Comparison of ENCODE assay signal across 36 cellular contexts in genomic region chr4:88478247-88478646, GRCh38. TPM values are rescaled to one million over a fixed set of nuclear protein-coding genes. Genes with fewer than 3 reads are reported as not detected.
DNase-seq lines count a peak whose midpoint lies in the region; ATAC-seq, FAIRE-seq and TF ChIP-seq lines count a peak whose summit lies in the region.
"Had no signal": no experiment of that assay in that cellular context is flagged by ENCODE, and none has a peak within 500 bp of the region (broad histone marks: within the 10 kb centered on the region; RNA-seq: fewer than 3 reads in every experiment).

No MANE protein-coding gene starts in this region.

- TF ChIP-seq EP300 in HepG2 (IDR thresholded peaks at IDR 0.05; ENCODE audit: low read depth in 2 of 2, low read length in 2 of 2) (no peak), HepG2 (CRISPR knock-in tag; IDR thresholded peaks at IDR 0.05; ENCODE audit: borderline replicate concordance) (no peak)

- H3K4me3 ChIP-seq in HepG2 (replicated peaks in 1 of 3; ENCODE audit: insufficient read depth in 1 of 3, low read depth in 2 of 3, low read length in 3 of 3), result peak overlapping the region in 1 of 3 experiments; percentile 23; a peak in 1 of 6 replicates
- H3K4me3 ChIP-seq in right lobe of liver, result no peak overlapping the region
- no peak overlapping the region for H3K4me3 ChIP-seq in astrocyte (ENCODE audit: insufficient read depth, low read depth, low read length)
- H3K4me3 ChIP-seq: A549; BLaER1; BLaER1 treated with 17β-estradiol and CSF1 and Interleukin-3, amounts not matched to agents 10 nM and 100 nM had no signal

- in situ Hi-C loops in HepG2 (cut with HindIII; ENCODE audit: extremely low pct_ligation_motif_present, low pct_unique_long_range_greater_than_20kb), result no loop called here

- DNase-seq in activated CD8-positive, alpha-beta memory T cell treated with anti-CD3 and anti-CD28 coated beads, Interleukin-2, amount 10 ng/mL, durations not matched to agents 7 days and 5 days, result no peak
- no peak for DNase-seq in activated CD8-positive, alpha-beta memory T cell treated with anti-CD3 and anti-CD28 coated beads, Interleukin-2, amount 50 U/mL, for 4 hours
- peak; percentile 43 for DNase-seq in HepG2 (ENCODE audit: low spot score)
- DNase-seq in right lobe of liver, result no peak
- no peak for DNase-seq in astrocyte (ENCODE audit: low read depth)
- no peak for DNase-seq in sciatic nerve (ENCODE audit: low spot score)
- no peak for DNase-seq in activated effector memory CD4-positive, alpha-beta T cell treated with anti-CD3 and anti-CD28 coated beads, Interleukin-2, amount 50 U/mL, for 16 hours
- DNase-seq: 8988T; ACHN; AML-193; BE2C; C1 segment of cervical spinal cord; Caco-2; Calu3; CD4-positive, alpha-beta memory T cell; CD4-positive, alpha-beta T cell; CD4-positive, CD25-positive, alpha-beta regulatory T cell; CD8-positive, alpha-beta memory T cell; CD8-positive, alpha-beta T cell; COR-L47; DMS 273 treated with DMSO at 0.1 percent for 48 hours; DMS153; DMS53; DMS79; DMS79 treated with DMSO at 0.1 percent for 48 hours; DND-41; EL had no signal

- H3K4me3 Mint-ChIP-seq in activated CD8-positive, alpha-beta memory T cell treated with anti-CD3 and anti-CD28 coated beads, Interleukin-2, amount 10 ng/mL, durations not matched to agents 7 days and 5 days, result no peak overlapping the region
- H3K4me3 Mint-ChIP-seq in astrocyte (ENCODE audit: unreplicated experiment), result peak overlapping the region; percentile 34
- H3K4me3 Mint-ChIP-seq: B cell; CD14-positive monocyte; CD4-positive, alpha-beta memory T cell; CD4-positive, alpha-beta T cell; CD4-positive, CD25-positive, alpha-beta regulatory T cell; CD8-positive, alpha-beta memory T cell; CD8-positive, alpha-beta T cell had no signal

- 0 out of 5 replicates have a peak, but pooled peaks cover 0 to 2% of the 10 kb centered on the region in 2 experiments for H3K27me3 ChIP-seq in HepG2 (ENCODE audit: control insufficient read depth in 1 of 2, insufficient read depth in 2 of 2, low read length in 2 of 2)
- H3K27me3 ChIP-seq in right lobe of liver, result no peaks in the 10 kb centered on the region
- no peaks in the 10 kb centered on the region for H3K27me3 ChIP-seq in astrocyte (ENCODE audit: insufficient read depth, low read length)
- H3K27me3 ChIP-seq: BLaER1; BLaER1 treated with 17β-estradiol and CSF1 and Interleukin-3, amounts not matched to agents 10 nM and 100 nM had no signal

- no peak for TF ChIP-seq RAD21 in HepG2 (CRISPR knock-in tag; IDR thresholded peaks at IDR 0.05)

- no peak for FAIRE-seq in HepG2 (lab: Jason Lieb, UNC)
- peak; percentile 37 for FAIRE-seq in G401.6 (lab: Jason Lieb, UNC)
- no peak for FAIRE-seq in astrocyte (lab: Jason Lieb, UNC)
- FAIRE-seq: A549, D721Med had no signal

- H3K9me3 ChIP-seq in HepG2 (ENCODE audit: low read length), result no peaks in the 10 kb centered on the region
- H3K9me3 ChIP-seq in right lobe of liver, result no peaks in the 10 kb centered on the region
- no peaks in the 10 kb centered on the region for H3K9me3 ChIP-seq in astrocyte (ENCODE audit: insufficient read depth, low read depth, low read length)
- H3K9me3 ChIP-seq: A549, BE2C, BLaER1, Caco-2 had no signal

- H4K20me1 ChIP-seq in HepG2 (ENCODE audit: insufficient read depth, low read length) (no peaks in the 10 kb centered on the region), astrocyte (ENCODE audit: insufficient read depth, low read length) (no peaks in the 10 kb centered on the region)
- H4K20me1 ChIP-seq: BLaER1; BLaER1 treated with 17β-estradiol and CSF1 and Interleukin-3, amounts not matched to agents 10 nM and 100 nM had no signal

- TF ChIP-seq CTCF in HepG2 (CRISPR knock-in tag; IDR thresholded peaks at IDR 0.05), result no peak
- no peak for TF ChIP-seq CTCF in right lobe of liver (IDR thresholded peaks at IDR 0.05)
- TF ChIP-seq CTCF in astrocyte (IDR thresholded peaks at IDR 0.05; ENCODE audit: insufficient read depth, low read depth, low read length), result no peak

- CTCF ChIA-PET in activated CD8-positive, alpha-beta memory T cell treated with anti-CD3 and anti-CD28 coated beads, Interleukin-2, amount 10 ng/mL, durations not matched to agents 7 days and 5 days (lab: Charles Lee), result no interaction called here
- CTCF ChIA-PET in HepG2 (lab: Yijun Ruan, JAX; ENCODE audit: low intra/inter-chr PET ratio, low total read pairs), result no interaction called here

- H3K79me2 ChIP-seq in HepG2 (ENCODE audit: insufficient read depth, low read length) (no peaks in the 10 kb centered on the region), astrocyte (ENCODE audit: insufficient read depth, low read length) (no peaks in the 10 kb centered on the region)

- H3K9ac ChIP-seq in HepG2 (ENCODE audit: insufficient read depth, low read depth, low read length), result no peak overlapping the region
- H3K9ac ChIP-seq in astrocyte (ENCODE audit: low read length), result no peak overlapping the region
- H3K9ac ChIP-seq: BLaER1; BLaER1 treated with 17β-estradiol and CSF1 and Interleukin-3, amounts not matched to agents 10 nM and 100 nM had no signal

- peak overlapping the region; percentile 55 for H3K4me2 ChIP-seq in HepG2 (ENCODE audit: low read depth, low read length)
- H3K4me2 ChIP-seq in astrocyte (ENCODE audit: low read length), result no peak overlapping the region
- H3K4me2 ChIP-seq: A549; BLaER1; BLaER1 treated with 17β-estradiol and CSF1 and Interleukin-3, amounts not matched to agents 10 nM and 100 nM had no signal

- no peak overlapping the region for H2AFZ ChIP-seq in HepG2 (ENCODE audit: low read length)
- H2AFZ ChIP-seq in astrocyte (ENCODE audit: low read depth, low read length), result no peak overlapping the region

- POLR2A ChIA-PET in HepG2 (lab: Yijun Ruan, JAX), result no interaction called here

- H3K27ac ChIP-seq in HepG2 (ENCODE audit: extremely low read length, insufficient read depth, low read length) (no peak overlapping the region), right lobe of liver (no peak overlapping the region), astrocyte (ENCODE audit: low read depth, low read length) (no peak overlapping the region)
- H3K27ac ChIP-seq: 22Rv1; A549; BLaER1; BLaER1 treated with 17β-estradiol and CSF1 and Interleukin-3, amounts not matched to agents 10 nM and 100 nM; C4-2B had no signal

- peaks cover 65% of the 10 kb centered on the region for H3K36me3 Mint-ChIP-seq in activated CD8-positive, alpha-beta memory T cell treated with anti-CD3 and anti-CD28 coated beads, Interleukin-2, amount 10 ng/mL, durations not matched to agents 7 days and 5 days
- H3K36me3 Mint-ChIP-seq in astrocyte (ENCODE audit: low read depth, unreplicated experiment), result no peaks in the 10 kb centered on the region

- intact Hi-C loops in HepG2 (cut with micrococcal nuclease; ENCODE audit: unreplicated experiment) (no loop called here), right lobe of liver (cut with DNase I) (no loop called here), sciatic nerve (cut with DNase I) (no loop called here)

- under 1% methylated on average over 2 of the region's 2 CpGs for WGBS in HepG2 (ENCODE audit: low lambda C conversion rate)
- 73% methylated on average over 2 of the region's 2 CpGs for WGBS in right lobe of liver (ENCODE audit: insufficient coverage, low coverage, low lambda C conversion rate, missing lambda C conversion rate)

- no peaks in the 10 kb centered on the region for H3K36me3 ChIP-seq in HepG2 (replicated peaks in 1 of 2; ENCODE audit: control insufficient read depth in 1 of 2, insufficient read depth in 2 of 2, low read length in 2 of 2)
- no peaks in the 10 kb centered on the region for H3K36me3 ChIP-seq in right lobe of liver
- no peaks in the 10 kb centered on the region for H3K36me3 ChIP-seq in astrocyte (ENCODE audit: insufficient read depth, low read length)
- H3K36me3 ChIP-seq: BE2C had no signal

- H3K27ac Mint-ChIP-seq in activated CD8-positive, alpha-beta memory T cell treated with anti-CD3 and anti-CD28 coated beads, Interleukin-2, amount 10 ng/mL, durations not matched to agents 7 days and 5 days, result peak overlapping the region; percentile 68
- no peak overlapping the region for H3K27ac Mint-ChIP-seq in astrocyte (ENCODE audit: unreplicated experiment)
- H3K27ac Mint-ChIP-seq: B cell; CD4-positive, alpha-beta T cell; CD8-positive, alpha-beta memory T cell; CD8-positive, alpha-beta T cell had no signal

- BruUV-seq in HepG2 (replicated peaks; lab: Mats Ljungman, UMichigan), result no TSS peak

- H3K27me3 Mint-ChIP-seq in activated CD8-positive, alpha-beta memory T cell treated with anti-CD3 and anti-CD28 coated beads, Interleukin-2, amount 10 ng/mL, durations not matched to agents 7 days and 5 days, result no peaks in the 10 kb centered on the region
- H3K27me3 Mint-ChIP-seq in astrocyte (ENCODE audit: low read depth, unreplicated experiment), result no peaks in the 10 kb centered on the region
- H3K27me3 Mint-ChIP-seq: B cell; CD4-positive, alpha-beta memory T cell; CD4-positive, alpha-beta T cell; CD4-positive, CD25-positive, alpha-beta regulatory T cell; CD8-positive, alpha-beta memory T cell had no signal

- ATAC-seq in activated CD8-positive, alpha-beta memory T cell treated with anti-CD3 and anti-CD28 coated beads, Interleukin-2, amount 10 ng/mL, durations not matched to agents 7 days and 5 days, result no peak
- ATAC-seq in HepG2 (no peak), right lobe of liver (no peak), sciatic nerve (no peak)
- ATAC-seq: A549; CD8-positive, alpha-beta T cell had no signal

- TF ChIP-seq POLR2A in HepG2 (IDR thresholded peaks at IDR 0.05; ENCODE audit: insufficient read depth in 1 of 2, low read depth in 2 of 2, low read length in 2 of 2) (no peak), right lobe of liver (IDR thresholded peaks at IDR 0.05) (no peak)

- peaks cover 19% of the 10 kb centered on the region for H3K4me1 ChIP-seq in HepG2 (ENCODE audit: insufficient read depth, low read length)
- no peaks in the 10 kb centered on the region for H3K4me1 ChIP-seq in right lobe of liver
- no peaks in the 10 kb centered on the region for H3K4me1 ChIP-seq in astrocyte (ENCODE audit: insufficient read depth, low read length)
- H3K4me1 ChIP-seq: A549, BE2C, BLaER1 had no signal

- no peaks in the 10 kb centered on the region for H3K9me3 Mint-ChIP-seq in activated CD8-positive, alpha-beta memory T cell treated with anti-CD3 and anti-CD28 coated beads, Interleukin-2, amount 10 ng/mL, durations not matched to agents 7 days and 5 days (ENCODE audit: low read depth)
- H3K9me3 Mint-ChIP-seq in astrocyte (ENCODE audit: unreplicated experiment), result no peaks in the 10 kb centered on the region
- H3K9me3 Mint-ChIP-seq: CD4-positive, alpha-beta memory T cell; CD4-positive, alpha-beta T cell; CD4-positive, CD25-positive, alpha-beta regulatory T cell; CD8-positive, alpha-beta memory T cell; CD8-positive, alpha-beta T cell had no signal

- peaks cover 1% of the 10 kb centered on the region for H3K4me1 Mint-ChIP-seq in activated CD8-positive, alpha-beta memory T cell treated with anti-CD3 and anti-CD28 coated beads, Interleukin-2, amount 10 ng/mL, durations not matched to agents 7 days and 5 days
- H3K4me1 Mint-ChIP-seq in astrocyte (ENCODE audit: low read depth, unreplicated experiment), result peaks cover 7% of the 10 kb centered on the region
- H3K4me1 Mint-ChIP-seq: B cell; CD8-positive, alpha-beta memory T cell had no signal

RNA-seq across cellular contexts. Expression of gene HERC5, which starts 21.3 kb away (rescaled TPM):
- 100 to 1,000 TPM in 1 of 2 experiments, 10 to 100 TPM in 1; 69.6 to 118 TPM for total RNA-seq in activated CD8-positive, alpha-beta memory T cell treated with anti-CD3 and anti-CD28 coated beads, Interleukin-2, amount 10 ng/mL, durations not matched to agents 7 days and 5 days
- total RNA-seq in HepG2 (2016; rRNA removed; fragmentation: Illumina TruSeq; extraction: Trizol) (0.29 and 0.33 TPM in 2 replicates), right lobe of liver (1 to 10 TPM; 1.5 to 5.8 (median 1.8) TPM), astrocyte (23.0 and 27.3 TPM in 2 replicates), sciatic nerve (8.0 TPM)
- total RNA-seq in HepG2 (2016; cell fraction: cytosol; rRNA removed; fragmentation: Illumina TruSeq; extraction: Trizol; ENCODE audit: low read depth), result not detected in 2 replicates
- 0.35 and 0.39 TPM in 2 replicates for total RNA-seq in HepG2 (2016; cell fraction: insoluble cytoplasmic fraction; rRNA removed; fragmentation: Illumina TruSeq; extraction: Trizol)
- 0.10 and 0.12 TPM in 2 replicates for total RNA-seq in HepG2 (2016; cell fraction: membrane; rRNA removed; fragmentation: Illumina TruSeq; extraction: Trizol)
- 0.16 and 0.19 TPM in 2 replicates for total RNA-seq in HepG2 (2016; cell fraction: nucleus; rRNA removed; fragmentation: Illumina TruSeq; extraction: Trizol)
- polyA plus RNA-seq in HepG2 (2011; rRNA removed), result 0.08 and 0.13 TPM in 2 replicates
- polyA plus RNA-seq in HepG2 (2011; cell fraction: cytosol; rRNA removed), result 0.04 and 0.09 TPM in 2 replicates
- 0.14 and 0.16 TPM in 2 replicates for polyA plus RNA-seq in HepG2 (2011; cell fraction: nucleus; rRNA removed)
- 0.08 and 0.11 TPM in 2 replicates for polyA plus RNA-seq in HepG2 (2012)
- polyA plus RNA-seq in HepG2 (2016; cell fraction: cytosol; fragmentation: Illumina TruSeq; extraction: Trizol; ENCODE audit: low read depth), result 0.05 TPM in 1 of 2 replicates, not detected in the other
- 0.15 and 0.28 TPM in 2 replicates for polyA plus RNA-seq in HepG2 (2016; cell fraction: insoluble cytoplasmic fraction; fragmentation: Illumina TruSeq; extraction: Trizol; ENCODE audit: low read depth)
- polyA plus RNA-seq in HepG2 (2016; cell fraction: membrane; fragmentation: Illumina TruSeq; extraction: Trizol; ENCODE audit: low read depth), result 0.09 TPM in 1 of 2 replicates, not detected in the other
- polyA plus RNA-seq in HepG2 (2016; cell fraction: nucleus; fragmentation: Illumina TruSeq; extraction: Trizol; ENCODE audit: insufficient read depth, low read depth), result 0.26 and 0.52 TPM in 2 replicates
- 0.10 and 4.5 TPM in 2 replicates for polyA minus RNA-seq in HepG2 (2011; rRNA and poly(A)+ RNA removed; ENCODE audit: low replicate concordance)
- 0.18 and 0.49 TPM in 2 replicates for polyA minus RNA-seq in HepG2 (2011; cell fraction: cytosol; rRNA and poly(A)+ RNA removed)
- 0.25 and 0.39 TPM in 2 replicates for polyA minus RNA-seq in HepG2 (2011; cell fraction: nucleus; rRNA and poly(A)+ RNA removed)

RNA-seq across cellular contexts. Expression of gene PYURF, which starts 45.3 kb away (rescaled TPM):
- total RNA-seq in activated CD8-positive, alpha-beta memory T cell treated with anti-CD3 and anti-CD28 coated beads, Interleukin-2, amount 10 ng/mL, durations not matched to agents 7 days and 5 days, result 10 to 100 TPM; 44.3 to 51.2 TPM
- total RNA-seq in HepG2 (2016; rRNA removed; fragmentation: Illumina TruSeq; extraction: Trizol) (95.2 and 121 TPM in 2 replicates), right lobe of liver (10 to 100 TPM; 32.2 to 53.8 (median 44.7) TPM), astrocyte (49.0 and 51.6 TPM in 2 replicates), sciatic nerve (69.5 TPM)
- total RNA-seq in HepG2 (2016; cell fraction: cytosol; rRNA removed; fragmentation: Illumina TruSeq; extraction: Trizol; ENCODE audit: low read depth), result 49.6 and 61.9 TPM in 2 replicates
- 99.0 and 128 TPM in 2 replicates for total RNA-seq in HepG2 (2016; cell fraction: insoluble cytoplasmic fraction; rRNA removed; fragmentation: Illumina TruSeq; extraction: Trizol)
- total RNA-seq in HepG2 (2016; cell fraction: membrane; rRNA removed; fragmentation: Illumina TruSeq; extraction: Trizol), result 117 and 130 TPM in 2 replicates
- 40.4 and 44.2 TPM in 2 replicates for total RNA-seq in HepG2 (2016; cell fraction: nucleus; rRNA removed; fragmentation: Illumina TruSeq; extraction: Trizol)
- polyA plus RNA-seq in HepG2 (2011; rRNA removed), result 48.5 and 59.9 TPM in 2 replicates
- polyA plus RNA-seq in HepG2 (2011; cell fraction: cytosol; rRNA removed), result 32.7 and 41.7 TPM in 2 replicates
- 7.7 and 11.5 TPM in 2 replicates for polyA plus RNA-seq in HepG2 (2011; cell fraction: nucleus; rRNA removed)
- 59.8 and 60.1 TPM in 2 replicates for polyA plus RNA-seq in HepG2 (2012)
- polyA plus RNA-seq in HepG2 (2016; cell fraction: cytosol; fragmentation: Illumina TruSeq; extraction: Trizol; ENCODE audit: low read depth), result 55.3 and 83.1 TPM in 2 replicates
- 124 and 143 TPM in 2 replicates for polyA plus RNA-seq in HepG2 (2016; cell fraction: insoluble cytoplasmic fraction; fragmentation: Illumina TruSeq; extraction: Trizol; ENCODE audit: low read depth)
- polyA plus RNA-seq in HepG2 (2016; cell fraction: membrane; fragmentation: Illumina TruSeq; extraction: Trizol; ENCODE audit: low read depth), result 101 and 120 TPM in 2 replicates
- polyA plus RNA-seq in HepG2 (2016; cell fraction: nucleus; fragmentation: Illumina TruSeq; extraction: Trizol; ENCODE audit: insufficient read depth, low read depth), result 61.1 and 65.9 TPM in 2 replicates
- 12.3 and 21.3 TPM in 2 replicates for polyA minus RNA-seq in HepG2 (2011; rRNA and poly(A)+ RNA removed; ENCODE audit: low replicate concordance)
- 10.9 TPM in 2 replicates for polyA minus RNA-seq in HepG2 (2011; cell fraction: cytosol; rRNA and poly(A)+ RNA removed)
- polyA minus RNA-seq in HepG2 (2011; cell fraction: nucleus; rRNA and poly(A)+ RNA removed), result 5.9 and 8.5 TPM in 2 replicates
